11 cellular contexts compared by ENCODE assay signal in the genomic region with DNA sequence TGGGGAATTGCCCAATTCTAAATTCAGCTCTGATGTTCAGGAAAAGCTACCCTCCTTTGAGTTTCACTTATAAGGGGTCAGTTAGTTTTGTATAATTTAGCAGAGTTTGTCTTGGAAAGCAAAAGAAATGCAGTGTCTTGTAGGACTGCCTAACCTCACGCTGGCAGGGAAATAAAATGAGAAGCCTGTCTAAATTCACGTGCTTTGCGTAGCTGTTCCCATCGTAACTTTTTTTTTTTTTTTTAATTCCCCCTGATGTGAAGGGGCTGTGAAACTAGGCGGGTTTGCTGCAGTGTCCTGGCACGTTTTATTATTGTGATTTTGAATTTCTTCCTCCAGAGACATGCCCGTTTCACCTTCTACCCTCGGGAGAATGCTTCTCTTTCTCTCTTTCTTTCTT. TPM values are rescaled to one million over a fixed set of nuclear protein-coding genes. Genes with fewer than 3 reads are reported as not detected.
A peak's percentile ranks its signal among the peaks of the same experiment; 100 is the strongest.
DNase-seq lines count a peak whose midpoint lies in the region; ATAC-seq and TF ChIP-seq lines count a peak whose summit lies in the region.
"Had no signal": no experiment of that assay in that cellular context is flagged by ENCODE, and none has a peak within 500 bp of the region (broad histone marks: within the 10 kb centered on the region; RNA-seq: fewer than 3 reads in every experiment).

No MANE protein-coding gene starts in this region.

- H3K4me1 ChIP-seq in SJSA1 (replicated peaks) = no peaks in the 10 kb centered on the region
- peaks cover 0 to 8% (median 0%) of the 10 kb centered on the region in 3 donors for H3K4me1 ChIP-seq in gastroesophageal sphincter
- no peaks in the 10 kb centered on the region for H3K4me1 ChIP-seq in rectal smooth muscle tissue (ENCODE audit: control insufficient read depth, insufficient read depth, low read length)

- H3K27ac Mint-ChIP-seq in Calu3 (ENCODE audit: unreplicated experiment) = no peak overlapping the region

- H3K9me3 ChIP-seq in SJSA1 (replicated peaks) (no peaks in the 10 kb centered on the region), gastroesophageal sphincter (no peaks in the 10 kb centered on the region)
- H3K9me3 ChIP-seq: neutrophil had no signal

- H3K27me3 ChIP-seq in SJSA1 (replicated peaks) (no peaks in the 10 kb centered on the region), gastroesophageal sphincter (no peaks in the 10 kb centered on the region), rectal smooth muscle tissue (ENCODE audit: control insufficient read depth, insufficient read depth, low read length) (peaks cover 4% of the 10 kb centered on the region)

- intact Hi-C loops in Calu3 (cut with micrococcal nuclease; ENCODE audit: unreplicated experiment) = loop anchor here (5.0 to 10.0 kb wide), 4 partner anchors 60 to 888 kb away; no protein-coding TSS in a partner anchor

- H3K4me3 Mint-ChIP-seq in Calu3 (ENCODE audit: low read depth, unreplicated experiment) = peak overlapping the region; percentile 74

- H3K36me3 ChIP-seq in SJSA1 (peaks cover 10% of the 10 kb centered on the region), gastroesophageal sphincter (peaks cover 0 to 24% of the 10 kb centered on the region in 2 donors), rectal smooth muscle tissue (ENCODE audit: control insufficient read depth, insufficient read depth, low read length) (peaks cover 12% of the 10 kb centered on the region)
- H3K36me3 ChIP-seq: neutrophil had no signal

- no peaks in the 10 kb centered on the region for H3K9me3 Mint-ChIP-seq in Calu3 (ENCODE audit: low read depth, unreplicated experiment)

- peaks cover 35% of the 10 kb centered on the region for H3K36me3 Mint-ChIP-seq in Calu3 (ENCODE audit: insufficient read depth, unreplicated experiment)

- H3K27me3 Mint-ChIP-seq in Calu3 (ENCODE audit: unreplicated experiment) = no peaks in the 10 kb centered on the region

- no peak for TF ChIP-seq POLR2A in gastroesophageal sphincter (IDR thresholded peaks at IDR 0.05)

- H3K4me3 ChIP-seq in SJSA1 (peak overlapping the region; percentile 59), gastroesophageal sphincter (peak overlapping the region; percentile 68 to 85), rectal smooth muscle tissue (ENCODE audit: low read length) (peak overlapping the region; percentile 92)

- BruUV-seq in Calu3 (replicated peaks; lab: Mats Ljungman, UMichigan) = no TSS peak

- CTCF ChIA-PET in Calu3 (lab: Charles Lee) = interaction anchor here (0.7 kb wide), 2 partner anchors 139 to 279 kb away, joined by 3 to 4 read pairs; no protein-coding TSS in a partner anchor

- DNase-seq in Calu3 = no peak
- DNase-seq in SJSA1 (ENCODE audit: low read depth in 1 of 2, low spot score in 2 of 2) = peak in 1 of 2 experiments; percentile 24
- no peak for DNase-seq in NCI-H1930 (lab: John Stamatoyannopoulos, UW)
- no peak for DNase-seq in activated effector memory CD4-positive, alpha-beta T cell treated with Interleukin-2 at 50 U/mL for 16 hours
- no peak for DNase-seq in activated CD4-positive, alpha-beta T cell treated with anti-CD3 and anti-CD28 coated beads for 1 hour
- DNase-seq in central memory CD4-positive, alpha-beta T cell = no peak
- DNase-seq: GF-D8, NCI-H524 had no signal

- H3K4me1 Mint-ChIP-seq in Calu3 (ENCODE audit: low read depth, unreplicated experiment) = peaks cover 8% of the 10 kb centered on the region

- no peak for ATAC-seq in gastroesophageal sphincter

- TF ChIP-seq EP300 in gastroesophageal sphincter (IDR thresholded peaks at IDR 0.05) = no peak

- H3K9ac ChIP-seq in rectal smooth muscle tissue (ENCODE audit: low read length) = peak overlapping the region; percentile 2

- TF ChIP-seq CTCF in Calu3 (IDR thresholded peaks at IDR 0.05; ENCODE audit: unreplicated experiment) = no peak
- TF ChIP-seq CTCF in gastroesophageal sphincter (IDR thresholded peaks at IDR 0.05) = no peak

- 8 to 12% methylated on average over 8 of the region's 8 CpGs for WGBS in gastroesophageal sphincter (ENCODE audit: low coverage in 1 of 2), 2 donors

- H3K27ac ChIP-seq in SJSA1 = no peak overlapping the region
- H3K27ac ChIP-seq in gastroesophageal sphincter = peak overlapping the region; percentile 90 to 98 (median 94)
- H3K27ac ChIP-seq in rectal smooth muscle tissue (ENCODE audit: low read depth, low read length) = peak overlapping the region; percentile 98
- H3K27ac ChIP-seq: neutrophil had no signal

RNA-seq across cellular contexts. Expression of gene MEIS1, which starts 2.1 kb away (rescaled TPM):
- 8.1 and 11.5 TPM in 2 replicates for total RNA-seq in Calu3 (2022)
- 4.2 and 6.2 TPM in 2 replicates for total RNA-seq in SJSA1 (2014; rRNA removed; shearing (Covaris generic))
- 100 to 1,000 TPM; 114 to 305 (median 181) TPM for total RNA-seq in gastroesophageal sphincter
